ENCODE assay signal across 15 cellular contexts in genomic region chr2:230267059-230267458, GRCh38. TPM values are rescaled to one million over a fixed set of nuclear protein-coding genes. Genes with fewer than 3 reads are reported as not detected.
DNase-seq lines count a peak whose midpoint lies in the region; ATAC-seq and TF ChIP-seq lines count a peak whose summit lies in the region.
"Had no signal": no experiment of that assay in that cellular context is flagged by ENCODE, and none has a peak within 500 bp of the region (broad histone marks: within the 10 kb centered on the region; RNA-seq: fewer than 3 reads in every experiment).

No MANE protein-coding gene starts in this region.

- H3K27ac ChIP-seq in tibial artery (no peak overlapping the region), aorta (ENCODE audit: low read depth in 1 of 2, low read length in 2 of 2) (no peak overlapping the region)
- H3K27ac ChIP-seq: skin epidermis had no signal

- H3K4me1 ChIP-seq in tibial artery (no peaks in the 10 kb centered on the region), aorta (ENCODE audit: control insufficient read depth in 1 of 2, insufficient read depth in 2 of 2, low read length in 2 of 2) (no peaks in the 10 kb centered on the region)

- no peaks in the 10 kb centered on the region for H3K9me3 ChIP-seq in tibial artery
- no peaks in the 10 kb centered on the region for H3K9me3 ChIP-seq in aorta (ENCODE audit: control insufficient read depth, low read length)

- no peak for ATAC-seq in activated CD4-positive, alpha-beta T cell treated with anti-CD3 and anti-CD28 coated beads for 36 hours
- ATAC-seq in GM21423 (IDR thresholded peaks at IDR 0.05; ENCODE audit: unreplicated experiment) (peak; percentile 4), HG02943 (IDR thresholded peaks at IDR 0.05; ENCODE audit: low read depth, unreplicated experiment) (peak; percentile 20), aorta (ENCODE audit: low FRiP score) (no peak)
- ATAC-seq: CD8-positive, alpha-beta T cell had no signal

- WGBS in aorta, 2 donors, result 70 to 72% methylated on average over 1 of the region's 1 CpG

- H3K4me1 Mint-ChIP-seq in activated CD4-positive, alpha-beta T cell treated with anti-CD3 and anti-CD28 coated beads for 36 hours, result peaks cover 57% of the 10 kb centered on the region
- H3K4me1 Mint-ChIP-seq in activated T-helper 2 cell treated with anti-CD3 and anti-CD28 coated beads, Interferon-gamma antibody, Interleukin-2, Interleukin-4, amounts not matched to agents 10 μg/mL and 5 μg/mL and 100 μg/mL, durations not matched to agents 14 hours and 24 hours and 36 hours (ENCODE audit: low read depth), result peaks cover 80% of the 10 kb centered on the region

- H3K4me3 ChIP-seq in tibial artery, result no peak overlapping the region
- H3K4me3 ChIP-seq in aorta (ENCODE audit: low read length in 2 of 2), result no peak overlapping the region
- H3K4me3 ChIP-seq: skin epidermis had no signal

- no peak overlapping the region for H3K4me3 Mint-ChIP-seq in activated CD4-positive, alpha-beta T cell treated with anti-CD3 and anti-CD28 coated beads for 36 hours
- no peak overlapping the region for H3K4me3 Mint-ChIP-seq in activated T-helper 2 cell treated with anti-CD3 and anti-CD28 coated beads, Interferon-gamma antibody, Interleukin-2, Interleukin-4, amounts not matched to agents 10 μg/mL and 5 μg/mL and 100 μg/mL, durations not matched to agents 14 hours and 24 hours and 36 hours (ENCODE audit: low read depth)
- H3K4me3 Mint-ChIP-seq: CD8-positive, alpha-beta T cell had no signal

- no peaks in the 10 kb centered on the region for H3K36me3 ChIP-seq in tibial artery
- H3K36me3 ChIP-seq in aorta (ENCODE audit: control insufficient read depth in 1 of 2, insufficient read depth in 2 of 2, low read length in 1 of 2), result no peaks in the 10 kb centered on the region

- DNase-seq in activated CD4-positive, alpha-beta T cell treated with anti-CD3 and anti-CD28 coated beads for 36 hours, result no peak
- DNase-seq in activated CD4-positive, alpha-beta T cell treated with anti-CD3 and anti-CD28 coated beads, Interleukin-2, amount 50 U/mL, for 48 hours, result no peak
- no peak for DNase-seq in activated T-helper 2 cell treated with anti-CD3 and anti-CD28 coated beads, Interferon-gamma antibody, Interleukin-2, Interleukin-4, amounts not matched to agents 10 μg/mL and 5 μg/mL and 100 μg/mL, durations not matched to agents 14 hours and 24 hours and 36 hours (ENCODE audit: low spot score)
- no peak for DNase-seq in stimulated activated CD4-positive, alpha-beta T cell treated with anti-CD3 and anti-CD28 coated beads, Interleukin-4, amount 100 ng/mL, for 24 hours
- no peak for DNase-seq in tibial artery
- DNase-seq in aorta, result no peak
- DNase-seq: 8988T; CD8-positive, alpha-beta T cell; glutamatergic neuron; islet precursor cell; NCI-H1105 had no signal

- no peaks in the 10 kb centered on the region for H3K27me3 Mint-ChIP-seq in activated CD4-positive, alpha-beta T cell treated with anti-CD3 and anti-CD28 coated beads for 36 hours
- H3K27me3 Mint-ChIP-seq in activated T-helper 2 cell treated with anti-CD3 and anti-CD28 coated beads, Interferon-gamma antibody, Interleukin-2, Interleukin-4, amounts not matched to agents 10 μg/mL and 5 μg/mL and 100 μg/mL, durations not matched to agents 14 hours and 24 hours and 36 hours (ENCODE audit: low read depth), result no peaks in the 10 kb centered on the region

- POLR2A ChIA-PET in activated CD4-positive, alpha-beta T cell treated with anti-CD3 and anti-CD28 coated beads for 36 hours (lab: Charles Lee), result no interaction called here

- H3K36me3 Mint-ChIP-seq in activated CD4-positive, alpha-beta T cell treated with anti-CD3 and anti-CD28 coated beads for 36 hours (ENCODE audit: low read depth), result peaks cover 65% of the 10 kb centered on the region
- H3K36me3 Mint-ChIP-seq in activated T-helper 2 cell treated with anti-CD3 and anti-CD28 coated beads, Interferon-gamma antibody, Interleukin-2, Interleukin-4, amounts not matched to agents 10 μg/mL and 5 μg/mL and 100 μg/mL, durations not matched to agents 14 hours and 24 hours and 36 hours (ENCODE audit: low read depth), result peaks cover 96% of the 10 kb centered on the region

- H3K27me3 ChIP-seq in tibial artery (no peaks in the 10 kb centered on the region), aorta (ENCODE audit: control insufficient read depth in 1 of 2, insufficient read depth in 2 of 2, low read length in 1 of 2) (no peaks in the 10 kb centered on the region)

- intact Hi-C loops in activated CD4-positive, alpha-beta T cell treated with anti-CD3 and anti-CD28 coated beads for 36 hours (cut with DNase I, micrococcal nuclease), result loop anchor here (1.0 to 10.0 kb wide), 4 partner anchors 13 to 395 kb away; partner anchors contain the start of gene SP100 (in 1 of the 2)
- intact Hi-C loops in activated T-helper 2 cell treated with anti-CD3 and anti-CD28 coated beads, Interferon-gamma antibody, Interleukin-2, Interleukin-4, amounts not matched to agents 10 μg/mL and 5 μg/mL and 100 μg/mL, durations not matched to agents 14 hours and 24 hours and 36 hours (cut with micrococcal nuclease), result loop anchor here (1.0 to 10.0 kb wide), 5 partner anchors 13 to 345 kb away; partner anchors contain the start of gene SP100
- intact Hi-C loops in tibial artery (cut with DNase I; ENCODE audit: low total_unique reads) (no loop called here), aorta (cut with DNase I) (no loop called here)

- CTCF ChIA-PET in activated CD4-positive, alpha-beta T cell treated with anti-CD3 and anti-CD28 coated beads for 36 hours (lab: Charles Lee), result interaction anchor here (1.4 kb wide), 1 partner anchor 14 kb away, joined by 3 read pairs; no protein-coding TSS in a partner anchor

- peaks cover 3% of the 10 kb centered on the region for H3K9me3 Mint-ChIP-seq in activated CD4-positive, alpha-beta T cell treated with anti-CD3 and anti-CD28 coated beads for 36 hours (ENCODE audit: low read depth)
- H3K9me3 Mint-ChIP-seq in activated T-helper 2 cell treated with anti-CD3 and anti-CD28 coated beads, Interferon-gamma antibody, Interleukin-2, Interleukin-4, amounts not matched to agents 10 μg/mL and 5 μg/mL and 100 μg/mL, durations not matched to agents 14 hours and 24 hours and 36 hours, result peaks cover 26% of the 10 kb centered on the region

- TF ChIP-seq CTCF in tibial artery (IDR thresholded peaks at IDR 0.05), result no peak

- peak overlapping the region; percentile 62 for H3K27ac Mint-ChIP-seq in activated CD4-positive, alpha-beta T cell treated with anti-CD3 and anti-CD28 coated beads for 36 hours
- H3K27ac Mint-ChIP-seq in activated T-helper 2 cell treated with anti-CD3 and anti-CD28 coated beads, Interferon-gamma antibody, Interleukin-2, Interleukin-4, amounts not matched to agents 10 μg/mL and 5 μg/mL and 100 μg/mL, durations not matched to agents 14 hours and 24 hours and 36 hours, result peak overlapping the region; percentile 44
- H3K27ac Mint-ChIP-seq: CD8-positive, alpha-beta T cell had no signal

RNA-seq across cellular contexts. Expression of gene SP140, which starts 41.5 kb away (rescaled TPM):
- 10 to 100 TPM; 71.3 to 84.2 TPM for total RNA-seq in activated CD4-positive, alpha-beta T cell treated with anti-CD3 and anti-CD28 coated beads for 36 hours
- 316 and 317 TPM in 2 replicates for total RNA-seq in activated T-helper 2 cell treated with anti-CD3 and anti-CD28 coated beads, Interferon-gamma antibody, Interleukin-2, Interleukin-4, amounts not matched to agents 10 μg/mL and 5 μg/mL and 100 μg/mL, durations not matched to agents 14 hours and 24 hours and 36 hours
- 1 to 10 TPM; 2.7 to 4.1 TPM for total RNA-seq in aorta
- polyA plus RNA-seq in aorta, result under 1 TPM; 0.13 to 0.15 TPM
- total RNA-seq: SK-MEL-5 had no signal

RNA-seq across cellular contexts. Expression of gene SP110, which starts 47.3 kb away (rescaled TPM):
- 100 to 1,000 TPM in 1 of 2 experiments, 10 to 100 TPM in 1; 96.2 to 111 TPM for total RNA-seq in activated CD4-positive, alpha-beta T cell treated with anti-CD3 and anti-CD28 coated beads for 36 hours
- 114 and 121 TPM in 2 replicates for total RNA-seq in activated T-helper 2 cell treated with anti-CD3 and anti-CD28 coated beads, Interferon-gamma antibody, Interleukin-2, Interleukin-4, amounts not matched to agents 10 μg/mL and 5 μg/mL and 100 μg/mL, durations not matched to agents 14 hours and 24 hours and 36 hours
- total RNA-seq in aorta, result 10 to 100 TPM; 22.4 to 46.1 TPM
- polyA plus RNA-seq in aorta, result 10 to 100 TPM; 10.5 to 19.0 TPM

RNA-seq across cellular contexts. Expression of gene SP140L, which starts 59.9 kb away (rescaled TPM):
- total RNA-seq in activated CD4-positive, alpha-beta T cell treated with anti-CD3 and anti-CD28 coated beads for 36 hours, result 10 to 100 TPM; 40.1 to 43.4 TPM
- total RNA-seq in activated T-helper 2 cell treated with anti-CD3 and anti-CD28 coated beads, Interferon-gamma antibody, Interleukin-2, Interleukin-4, amounts not matched to agents 10 μg/mL and 5 μg/mL and 100 μg/mL, durations not matched to agents 14 hours and 24 hours and 36 hours, result 55.7 and 59.1 TPM in 2 replicates
- 10 to 100 TPM; 13.9 to 21.8 TPM for total RNA-seq in aorta
- 10 to 100 TPM in 1 of 2 donors, 1 to 10 TPM in 1; 6.0 to 12.8 TPM for polyA plus RNA-seq in aorta

Comparison
In these comparisons a context has a peak if more than half of its experiments do, and no peak if none do; other contexts are left out.
1. ATAC-seq: peak in GM21423 (single experiment) and HG02943 (single experiment); none in activated CD4-positive, alpha-beta T cell treated with anti-CD3 and anti-CD28 coated beads for 36 hours (single experiment) and aorta (single experiment).
2. RNA of gene SP140, which starts 41.5 kb away (total RNA-seq): 316 to 317 TPM in activated T-helper 2 cell treated with anti-CD3 and anti-CD28 coated beads, Interferon-gamma antibody, Interleukin-2, Interleukin-4, amounts not matched to agents 10 μg/mL and 5 μg/mL and 100 μg/mL, durations not matched to agents 14 hours and 24 hours and 36 hours and 71.3 to 84.2 TPM in activated CD4-positive, alpha-beta T cell treated with anti-CD3 and anti-CD28 coated beads for 36 hours; 2.7 to 4.1 TPM in aorta; every median in the first group is over 10 times any median in the second.
3. intact Hi-C loops: an anchor here in activated CD4-positive, alpha-beta T cell treated with anti-CD3 and anti-CD28 coated beads for 36 hours (1.0 to 10.0 kb wide) and activated T-helper 2 cell treated with anti-CD3 and anti-CD28 coated beads, Interferon-gamma antibody, Interleukin-2, Interleukin-4, amounts not matched to agents 10 μg/mL and 5 μg/mL and 100 μg/mL, durations not matched to agents 14 hours and 24 hours and 36 hours (1.0 to 10.0 kb wide); none called in tibial artery and aorta.